9 cellular contexts compared by ENCODE assay signal in genomic region chr11:96199563-96200025, GRCh38.
A peak's percentile ranks its signal among the peaks of the same experiment; 100 is the strongest.
DNase-seq lines count a peak whose midpoint lies in the region; ATAC-seq and TF ChIP-seq lines count a peak whose summit lies in the region.
"Had no signal": no experiment of that assay in that cellular context is flagged by ENCODE, and none has a peak within 500 bp of the region (broad histone marks: within the 10 kb centered on the region; RNA-seq: fewer than 3 reads in every experiment).

No MANE protein-coding gene starts in this region.

- TF ChIP-seq CTCF in hepatocyte (IDR thresholded peaks at IDR 0.05; ENCODE audit: poor library complexity), result no peak
- TF ChIP-seq CTCF in BE2C (IDR thresholded peaks at IDR 0.05; ENCODE audit: low read depth, low read length), result no peak

- no peak overlapping the region for H2AFZ ChIP-seq in hepatocyte

- peaks cover 36% of the 10 kb centered on the region for H3K36me3 Mint-ChIP-seq in activated naive CD4-positive, alpha-beta T cell treated with anti-CD3 and anti-CD28 coated beads, Interleukin-2, amount 50 U/mL, for 24 hours

- H3K27me3 Mint-ChIP-seq in activated naive CD4-positive, alpha-beta T cell treated with anti-CD3 and anti-CD28 coated beads, Interleukin-2, amount 50 U/mL, for 24 hours, result no peaks in the 10 kb centered on the region
- no peaks in the 10 kb centered on the region for H3K27me3 Mint-ChIP-seq in stimulated activated naive CD8-positive, alpha-beta T cell treated with anti-CD3 and anti-CD28 coated beads, Interleukin-15, amount 100 ng/mL, for 72 hours

- H3K4me3 ChIP-seq in hepatocyte (no peak overlapping the region), BE2C (ENCODE audit: low read depth, low read length) (no peak overlapping the region)

- H3K9me3 Mint-ChIP-seq in activated naive CD4-positive, alpha-beta T cell treated with anti-CD3 and anti-CD28 coated beads, Interleukin-2, amount 50 U/mL, for 24 hours, result peaks cover 13% of the 10 kb centered on the region
- H3K9me3 Mint-ChIP-seq in stimulated activated naive CD8-positive, alpha-beta T cell treated with anti-CD3 and anti-CD28 coated beads, Interleukin-15, amount 100 ng/mL, for 72 hours, result no peaks in the 10 kb centered on the region

- peak; percentile 33 for DNase-seq in activated CD8-positive, alpha-beta memory T cell treated with anti-CD3 and anti-CD28 coated beads, Interleukin-2, amount 50 U/mL, for 1 hour (ENCODE audit: extremely low read depth)
- DNase-seq in activated CD8-positive, alpha-beta memory T cell treated with anti-CD3 and anti-CD28 coated beads, Interleukin-2, amount 50 U/mL, for 48 hours, result no peak
- DNase-seq in hepatocyte (ENCODE audit: low spot score) (no peak), BE2C (no peak)
- peak in 1 of 2 donors; percentile 33 for DNase-seq in stimulated activated naive CD8-positive, alpha-beta T cell treated with anti-CD3 and anti-CD28 coated beads, Interleukin-15, amount 100 ng/mL, for 72 hours
- DNase-seq: midbrain had no signal

- peak overlapping the region; percentile 99 for H3K27ac Mint-ChIP-seq in activated naive CD4-positive, alpha-beta T cell treated with anti-CD3 and anti-CD28 coated beads, Interleukin-2, amount 50 U/mL, for 24 hours
- H3K27ac Mint-ChIP-seq in stimulated activated naive CD8-positive, alpha-beta T cell treated with anti-CD3 and anti-CD28 coated beads, Interleukin-15, amount 100 ng/mL, for 72 hours, result peak overlapping the region; percentile 79 to 93

- no peaks in the 10 kb centered on the region for H4K20me1 ChIP-seq in hepatocyte (ENCODE audit: insufficient read depth, poor library complexity, severe bottlenecking)

- 87% methylated on average over 10 of the region's 10 CpGs for WGBS in hepatocyte (ENCODE audit: low lambda C conversion rate, missing lambda C conversion rate)

- H3K79me2 ChIP-seq in hepatocyte, result peaks cover 39% of the 10 kb centered on the region

- peaks cover 92% of the 10 kb centered on the region for H3K4me1 Mint-ChIP-seq in activated naive CD4-positive, alpha-beta T cell treated with anti-CD3 and anti-CD28 coated beads, Interleukin-2, amount 50 U/mL, for 24 hours
- peaks cover 91% of the 10 kb centered on the region for H3K4me1 Mint-ChIP-seq in stimulated activated naive CD8-positive, alpha-beta T cell treated with anti-CD3 and anti-CD28 coated beads, Interleukin-15, amount 100 ng/mL, for 72 hours

- H3K27ac ChIP-seq in hepatocyte, result peak overlapping the region; percentile 13

- H3K4me3 Mint-ChIP-seq in activated naive CD4-positive, alpha-beta T cell treated with anti-CD3 and anti-CD28 coated beads, Interleukin-2, amount 50 U/mL, for 24 hours, result peak overlapping the region; percentile 57
- H3K4me3 Mint-ChIP-seq in stimulated activated naive CD8-positive, alpha-beta T cell treated with anti-CD3 and anti-CD28 coated beads, Interleukin-15, amount 100 ng/mL, for 72 hours, result peak overlapping the region; percentile 42 to 53

- peaks cover 18% of the 10 kb centered on the region for H3K4me1 ChIP-seq in hepatocyte (ENCODE audit: insufficient read depth)
- H3K4me1 ChIP-seq in BE2C, result peaks cover 13% of the 10 kb centered on the region

- no peaks in the 10 kb centered on the region for H3K9me2 ChIP-seq in hepatocyte (replicated peaks; ENCODE audit: insufficient read depth)

- H3K4me2 ChIP-seq in hepatocyte, result no peak overlapping the region

- peak; percentile 81 for ATAC-seq in stimulated activated naive CD8-positive, alpha-beta T cell treated with anti-CD3 and anti-CD28 coated beads, Interleukin-15, amount 100 ng/mL, for 72 hours
- ATAC-seq in GM18520 (IDR thresholded peaks at IDR 0.05; ENCODE audit: unreplicated experiment), result no peak
- ATAC-seq in HG02938 (IDR thresholded peaks at IDR 0.05; ENCODE audit: unreplicated experiment), result no peak

- no peaks in the 10 kb centered on the region for H3K9me3 ChIP-seq in hepatocyte (ENCODE audit: low read depth)
- H3K9me3 ChIP-seq in BE2C, result no peaks in the 10 kb centered on the region

- H3K36me3 ChIP-seq in hepatocyte (replicated peaks; ENCODE audit: insufficient read depth, low read depth) (no peaks in the 10 kb centered on the region), BE2C (no peaks in the 10 kb centered on the region)

- H3K27me3 ChIP-seq in hepatocyte, result no peaks in the 10 kb centered on the region
- H3K27me3 ChIP-seq in BE2C, result no peaks in the 10 kb centered on the region
